ENCODE assay signal across 1 cellular context in genomic region chr2:86297382-86298147, GRCh38.
TF ChIP-seq lines count a peak whose summit lies in the region.

No MANE protein-coding gene starts in this region.

TF ChIP-seq in SK-N-SH treated with all-trans-retinoic acid at 6 μM for 48 hours, 23 proteins besides CTCF, POLR2A, EP300 and RAD21 (continued from another document):
- TF ChIP-seq, protein P1, sequence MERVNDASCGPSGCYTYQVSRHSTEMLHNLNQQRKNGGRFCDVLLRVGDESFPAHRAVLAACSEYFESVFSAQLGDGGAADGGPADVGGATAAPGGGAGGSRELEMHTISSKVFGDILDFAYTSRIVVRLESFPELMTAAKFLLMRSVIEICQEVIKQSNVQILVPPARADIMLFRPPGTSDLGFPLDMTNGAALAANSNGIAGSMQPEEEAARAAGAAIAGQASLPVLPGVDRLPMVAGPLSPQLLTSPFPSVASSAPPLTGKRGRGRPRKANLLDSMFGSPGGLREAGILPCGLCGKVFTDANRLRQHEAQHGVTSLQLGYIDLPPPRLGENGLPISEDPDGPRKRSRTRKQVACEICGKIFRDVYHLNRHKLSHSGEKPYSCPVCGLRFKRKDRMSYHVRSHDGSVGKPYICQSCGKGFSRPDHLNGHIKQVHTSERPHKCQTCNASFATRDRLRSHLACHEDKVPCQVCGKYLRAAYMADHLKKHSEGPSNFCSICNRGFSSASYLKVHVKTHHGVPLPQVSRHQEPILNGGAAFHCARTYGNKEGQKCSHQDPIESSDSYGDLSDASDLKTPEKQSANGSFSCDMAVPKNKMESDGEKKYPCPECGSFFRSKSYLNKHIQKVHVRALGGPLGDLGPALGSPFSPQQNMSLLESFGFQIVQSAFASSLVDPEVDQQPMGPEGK (CRISPR knock-in tag; IDR thresholded peaks at IDR 0.05; ENCODE audit: borderline replicate concordance): no peak
- no peak for TF ChIP-seq ZC3H10 (CRISPR knock-in tag; IDR thresholded peaks at IDR 0.05)
- TF ChIP-seq, protein P2, sequence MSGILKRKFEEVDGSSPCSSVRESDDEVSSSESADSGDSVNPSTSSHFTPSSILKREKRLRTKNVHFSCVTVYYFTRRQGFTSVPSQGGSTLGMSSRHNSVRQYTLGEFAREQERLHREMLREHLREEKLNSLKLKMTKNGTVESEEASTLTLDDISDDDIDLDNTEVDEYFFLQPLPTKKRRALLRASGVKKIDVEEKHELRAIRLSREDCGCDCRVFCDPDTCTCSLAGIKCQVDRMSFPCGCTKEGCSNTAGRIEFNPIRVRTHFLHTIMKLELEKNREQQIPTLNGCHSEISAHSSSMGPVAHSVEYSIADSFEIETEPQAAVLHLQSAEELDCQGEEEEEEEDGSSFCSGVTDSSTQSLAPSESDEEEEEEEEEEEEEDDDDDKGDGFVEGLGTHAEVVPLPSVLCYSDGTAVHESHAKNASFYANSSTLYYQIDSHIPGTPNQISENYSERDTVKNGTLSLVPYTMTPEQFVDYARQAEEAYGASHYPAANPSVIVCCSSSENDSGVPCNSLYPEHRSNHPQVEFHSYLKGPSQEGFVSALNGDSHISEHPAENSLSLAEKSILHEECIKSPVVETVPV (CRISPR knock-in tag; IDR thresholded peaks at IDR 0.05): no peak
